9 cellular contexts compared by ENCODE assay signal in genomic region chr21:42936360-42936759, GRCh38. TPM values are rescaled to one million over a fixed set of nuclear protein-coding genes. Genes with fewer than 3 reads are reported as not detected.
DNase-seq lines count a peak whose midpoint lies in the region; ATAC-seq, FAIRE-seq and TF ChIP-seq lines count a peak whose summit lies in the region.
"Not testable (repeated sequence)": the region's sequence is repeated elsewhere in the genome, so short reads cannot be mapped to it uniquely, and the experiment has no call there.
"Had no signal": no experiment of that assay in that cellular context is flagged by ENCODE, and none has a peak within 500 bp of the region (broad histone marks: within the 10 kb centered on the region; RNA-seq: fewer than 3 reads in every experiment).

No MANE protein-coding gene starts in this region.

- not testable (repeated sequence) for H3K4ac ChIP-seq in H1 (replicated peaks; ENCODE audit: insufficient read length, low read depth, low read length); mesendoderm (ENCODE audit: low read depth, low read length)

- not testable (repeated sequence) for H3K23ac ChIP-seq in H1 (ENCODE audit: insufficient read length); mesendoderm (ENCODE audit: low read length)

- H3K4me1 ChIP-seq in GM23338 (ENCODE audit: insufficient read depth) (peaks cover 27% of the 10 kb centered on the region), OCI-LY1 (ENCODE audit: insufficient read depth, low read length, severe bottlenecking) (peaks cover 33% of the 10 kb centered on the region), H1 (replicated peaks in 1 of 4; ENCODE audit: control insufficient read depth in 3 of 4, insufficient read depth in 4 of 4, low read length in 3 of 4) (peaks cover 0 to 25% (median 12%) of the 10 kb centered on the region in 4 experiments; a peak in 6 of 7 replicates), mesendoderm (ENCODE audit: control insufficient read depth, low read depth, low read length) (peaks cover 11% of the 10 kb centered on the region)

- H3K27me3 Mint-ChIP-seq in GM23338 (ENCODE audit: insufficient read depth, low read depth, poor library complexity): peaks cover 14% of the 10 kb centered on the region
- not testable (repeated sequence) for H3K27me3 Mint-ChIP-seq in neural crest cell (ENCODE audit: low read depth); stimulated activated memory B cell treated with anti-CD40 and anti-IgM and Interleukin-4, amounts not matched to agents 10 μg/mL and 1 μg/mL and 100 μg/mL, for 72 hours

- H3K4me3 Mint-ChIP-seq in GM23338; neural crest cell; stimulated activated memory B cell treated with anti-CD40 and anti-IgM and Interleukin-4, amounts not matched to agents 10 μg/mL and 1 μg/mL and 100 μg/mL, for 72 hours: not testable (repeated sequence)

- H3K27me3 ChIP-seq in GM23338 (ENCODE audit: insufficient read depth); OCI-LY1 (ENCODE audit: insufficient read depth, low read length); H1 (replicated peaks in 1 of 4; ENCODE audit: control insufficient read depth in 3 of 4, extremely low read depth in 1 of 4, insufficient read depth in 3 of 4, low read length in 3 of 4); mesendoderm (ENCODE audit: insufficient read depth, low read length, poor library complexity): not testable (repeated sequence)

- not testable (repeated sequence) for H3K9ac ChIP-seq in OCI-LY1 (ENCODE audit: low read length); H1 (replicated peaks in 1 of 4; ENCODE audit: extremely low read depth in 1 of 4, low read depth in 3 of 4, low read length in 3 of 4); mesendoderm (ENCODE audit: low read length)

- 0 out of 2 replicates have a peak overlapping the region, but pooled peaks have one; percentile 81 for H2BK12ac ChIP-seq in H1 (ENCODE audit: low read depth, low read length)

- not testable (repeated sequence) for H3K14ac ChIP-seq in H1 (ENCODE audit: insufficient read length)

- not testable (repeated sequence) for H2AK5ac ChIP-seq in H1 (ENCODE audit: low read depth, low read length)
- peak overlapping the region; percentile 24 for H2AK5ac ChIP-seq in mesendoderm (ENCODE audit: low read length)

- TF ChIP-seq POLR2A in H1 (IDR thresholded peaks at IDR 0.05; ENCODE audit: control extremely low read depth in 1 of 2, low read depth in 2 of 2, low read length in 2 of 2): not testable (repeated sequence)

- peak overlapping the region; percentile 2; the same call in 1 of the 2 replicates for H2BK20ac ChIP-seq in H1 (ENCODE audit: low read length)

- peaks cover 57% of the 10 kb centered on the region for H3K4me1 Mint-ChIP-seq in GM23338
- H3K4me1 Mint-ChIP-seq in neural crest cell: not testable (repeated sequence)
- H3K4me1 Mint-ChIP-seq in stimulated activated memory B cell treated with anti-CD40 and anti-IgM and Interleukin-4, amounts not matched to agents 10 μg/mL and 1 μg/mL and 100 μg/mL, for 72 hours: peaks cover 34% of the 10 kb centered on the region

- DNase-seq in GM23338 (ENCODE audit: low spot score); H1 (ENCODE audit: low read depth in 1 of 2, low spot score in 2 of 2); neural crest cell (ENCODE audit: low read depth, low spot score): not testable (repeated sequence)
- DNase-seq in fibroblast of villous mesenchyme (ENCODE audit: low read depth) (peak; percentile 42), mesendoderm (peak; percentile 62)

- not testable (repeated sequence) for H3K4me2 ChIP-seq in GM23338; OCI-LY1 (ENCODE audit: low read length); H1 (ENCODE audit: insufficient read depth in 1 of 2, low read depth in 2 of 2, low read length in 2 of 2); mesendoderm (ENCODE audit: low read length)

- peaks cover 15% of the 10 kb centered on the region; the same call in 1 of the 2 replicates for H3F3A ChIP-seq in GM23338 (replicated peaks; ENCODE audit: low read depth)
- H3F3A ChIP-seq in OCI-LY1 (ENCODE audit: insufficient read depth, low read length): not testable (repeated sequence)

- H4K91ac ChIP-seq in H1 (replicated peaks; ENCODE audit: insufficient read length, low read length): not testable (repeated sequence)

- not testable (repeated sequence) for H3K9me3 Mint-ChIP-seq in GM23338; neural crest cell; stimulated activated memory B cell treated with anti-CD40 and anti-IgM and Interleukin-4, amounts not matched to agents 10 μg/mL and 1 μg/mL and 100 μg/mL, for 72 hours

- not testable (repeated sequence) for TF ChIP-seq EP300 in H1 (IDR thresholded peaks at IDR 0.05; ENCODE audit: borderline replicate concordance in 1 of 2, low read depth in 2 of 2, low read length in 2 of 2)

- not testable (repeated sequence) for H3K36me3 ChIP-seq in GM23338 (ENCODE audit: insufficient read depth); OCI-LY1 (ENCODE audit: insufficient read depth, low read length); H1 (ENCODE audit: control insufficient read depth in 2 of 4, insufficient read depth in 4 of 4, low read length in 3 of 4); mesendoderm (ENCODE audit: control insufficient read depth, insufficient read depth, low read length)

- not testable (repeated sequence) for H3K36me3 Mint-ChIP-seq in GM23338 (ENCODE audit: low read depth); neural crest cell (ENCODE audit: low read depth); stimulated activated memory B cell treated with anti-CD40 and anti-IgM and Interleukin-4, amounts not matched to agents 10 μg/mL and 1 μg/mL and 100 μg/mL, for 72 hours

- not testable (repeated sequence) for H3K56ac ChIP-seq in H1 (replicated peaks; ENCODE audit: insufficient read length, low read depth, low read length)
- H3K56ac ChIP-seq in mesendoderm (ENCODE audit: low read length): peak overlapping the region; percentile 69

- H3K27ac Mint-ChIP-seq in GM23338 (peak overlapping the region; percentile 96), neural crest cell (ENCODE audit: unreplicated experiment) (peak overlapping the region; percentile 52)
- peak overlapping the region; percentile 53 for H3K27ac Mint-ChIP-seq in stimulated activated memory B cell treated with anti-CD40 and anti-IgM and Interleukin-4, amounts not matched to agents 10 μg/mL and 1 μg/mL and 100 μg/mL, for 72 hours

- not testable (repeated sequence) for H3K79me1 ChIP-seq in H1 (ENCODE audit: low read depth, low read length); mesendoderm (ENCODE audit: low read length)

- TF ChIP-seq RAD21 in H1 (IDR thresholded peaks at IDR 0.05 in 1 of 2, conservative IDR thresholded peaks at IDR 0.05 in 1 of 2; ENCODE audit: low read depth in 2 of 2, low read length in 2 of 2): not testable (repeated sequence)

- H4K8ac ChIP-seq in H1 (ENCODE audit: extremely low read depth, insufficient read depth, low read length); mesendoderm (ENCODE audit: low read depth, low read length): not testable (repeated sequence)

- not testable (repeated sequence) for H2AFZ ChIP-seq in GM23338; OCI-LY1 (ENCODE audit: low read length); H1 (ENCODE audit: low read length)

- FAIRE-seq in H1 (lab: Jason Lieb, UNC): not testable (repeated sequence)

- WGBS in H1 (ENCODE audit: extremely low coverage in 1 of 2, insufficient coverage in 1 of 2, insufficient read length in 1 of 2, insufficient replicate concordance in 2 of 2, low coverage in 1 of 2, low lambda C conversion rate in 2 of 2, missing lambda C conversion rate in 1 of 2), 2 experiments: 89% methylated on average over 5 of the region's 5 CpGs; no CpG with 5 or more reads in 1 of the 2 experiments
- no CpG with 5 or more reads among the region's 5 CpGs for WGBS in mesendoderm (ENCODE audit: extremely low coverage, insufficient coverage, low lambda C conversion rate)

- H3K27ac ChIP-seq in GM23338 (ENCODE audit: low read depth) (peak overlapping the region; percentile 99), OCI-LY1 (ENCODE audit: low read depth, low read length, poor library complexity, severe bottlenecking) (peak overlapping the region; percentile 84), H1 (ENCODE audit: low read depth, low read length) (0 out of 2 replicates have a peak overlapping the region, but pooled peaks have one; percentile 56), mesendoderm (ENCODE audit: low read depth, low read length) (peak overlapping the region; percentile 35)

- not testable (repeated sequence) for H3K23me2 ChIP-seq in H1 (ENCODE audit: low read depth, low read length)

- not testable (repeated sequence) for H2BK15ac ChIP-seq in H1 (ENCODE audit: low read length); mesendoderm (replicated peaks; ENCODE audit: low read depth)

- not testable (repeated sequence) for H2BK120ac ChIP-seq in H1 (replicated peaks; ENCODE audit: low read depth, low read length)
- H2BK120ac ChIP-seq in mesendoderm (ENCODE audit: low read depth, low read length): peak overlapping the region; percentile 96

- TF ChIP-seq CTCF in GM23338 (conservative IDR thresholded peaks at IDR 0.05; ENCODE audit: low read depth in 2 of 2); OCI-LY1 (IDR thresholded peaks at IDR 0.05; ENCODE audit: low read length); H1 (IDR thresholded peaks at IDR 0.05; ENCODE audit: control extremely low read depth in 1 of 3, insufficient read depth in 1 of 3, low read depth in 1 of 3, low read length in 3 of 3); fibroblast of villous mesenchyme (IDR thresholded peaks at IDR 0.05; ENCODE audit: insufficient read depth, low read depth, low read length); neural crest cell (conservative IDR thresholded peaks at IDR 0.05): not testable (repeated sequence)

- H2BK5ac ChIP-seq in H1 (ENCODE audit: low read depth, low read length): peak overlapping the region; percentile 62; the same call in 1 of the 2 replicates
- peak overlapping the region; percentile 64 for H2BK5ac ChIP-seq in mesendoderm (ENCODE audit: low read length)

- H4K5ac ChIP-seq in H1 (ENCODE audit: insufficient read length, low read depth, low read length); mesendoderm (ENCODE audit: low read length): not testable (repeated sequence)

- not testable (repeated sequence) for ATAC-seq in GM23338; stimulated activated memory B cell treated with anti-CD40 and anti-IgM and Interleukin-4, amounts not matched to agents 10 μg/mL and 1 μg/mL and 100 μg/mL, for 72 hours

- not testable (repeated sequence) for H3K79me2 ChIP-seq in GM23338 (replicated peaks; ENCODE audit: insufficient read depth); OCI-LY1 (ENCODE audit: insufficient read depth, low read length); H1 (ENCODE audit: control insufficient read depth in 1 of 2, insufficient read depth in 2 of 2, low read length in 2 of 2); mesendoderm (ENCODE audit: control insufficient read depth, insufficient read depth, low read length)

- not testable (repeated sequence) for H4K20me1 ChIP-seq in GM23338 (replicated peaks; ENCODE audit: insufficient read depth); OCI-LY1 (ENCODE audit: insufficient read depth, low read length); H1 (replicated peaks in 1 of 2; ENCODE audit: control insufficient read depth in 1 of 2, insufficient read depth in 2 of 2, low read length in 2 of 2)

- not testable (repeated sequence) for H3K9me2 ChIP-seq in GM23338 (ENCODE audit: insufficient read depth); OCI-LY1 (ENCODE audit: low read depth, low read length)

- H3K18ac ChIP-seq in H1 (ENCODE audit: extremely low read depth, low read length): peak overlapping the region; percentile 71; the same call in 1 of the 2 replicates
- H3K18ac ChIP-seq in mesendoderm (ENCODE audit: low read length): not testable (repeated sequence)

- POLR2A ChIA-PET in H1 (lab: Charles Lee; ENCODE audit: partially characterized antibody): interaction anchor here (0.8 to 3.6 kb wide), 6 partner anchors 9 to 61 kb away, joined by 3 to 10 read pairs (median 4); partner anchors contain the start of gene ERVH48-1

- H3K4me3 ChIP-seq in GM23338; OCI-LY1 (ENCODE audit: low read depth, low read length, poor library complexity, severe bottlenecking); H1 (ENCODE audit: extremely low read depth in 1 of 4, insufficient read depth in 2 of 4, low read depth in 3 of 4, low read length in 4 of 4); fibroblast of villous mesenchyme (ENCODE audit: low read depth, low read length); mesendoderm (ENCODE audit: low read length): not testable (repeated sequence)

- not testable (repeated sequence) for H3K9me3 ChIP-seq in OCI-LY1 (ENCODE audit: low read length); H1 (ENCODE audit: insufficient read depth in 2 of 2, low read depth in 1 of 2, low read length in 1 of 2)

- CTCF ChIA-PET in H1 (lab: Charles Lee; ENCODE audit: partially characterized antibody): interaction anchor here (3.2 kb wide), 1 partner anchor 8 kb away, joined by 10 read pairs; no protein-coding TSS in a partner anchor

RNA-seq across cellular contexts. Expression of gene ERVH48-1, which starts 10.9 kb away (rescaled TPM):
- total RNA-seq in GM23338 (2014; rRNA removed; shearing (Covaris generic)): 37.0 and 44.2 TPM in 2 replicates
- polyA plus RNA-seq in GM23338 (2016; fragmentation: Nextera tagmentation; extraction: Ambion mirVana) (31.7 and 34.1 TPM in 2 replicates), H1 (2011; rRNA removed) (4.0 and 4.2 TPM in 2 replicates)
- 14.9 and 17.7 TPM in 2 replicates for total RNA-seq in H1 (2021; fragmentation: NEBNext Ultra II Directional; extraction: Animal tissue kit (Norgen Biotek cat#: 25700))
- 5.6 TPM for polyA plus RNA-seq in H1 (2011; cell fraction: cytosol; rRNA removed)
- 4.1 TPM for polyA plus RNA-seq in H1 (2011; cell fraction: nucleus; rRNA removed)
- polyA plus RNA-seq in H1 (2012, experiment 1 of 2): 5.0 to 5.6 TPM (median 5.4 TPM) in 4 replicates
- 2.3 TPM for polyA plus RNA-seq in H1 (2012, experiment 2 of 2)
- polyA plus RNA-seq in H1 (2013, experiment 1 of 2): 95.5 TPM
- 113 TPM for polyA plus RNA-seq in H1 (2013, experiment 2 of 2)
- 2.5 and 3.7 TPM in 2 replicates for polyA minus RNA-seq in H1 (2011; rRNA and poly(A)+ RNA removed)
- polyA minus RNA-seq in H1 (2011; cell fraction: cytosol; rRNA and poly(A)+ RNA removed): 2.5 TPM
- 1.2 TPM for polyA minus RNA-seq in H1 (2011; cell fraction: nucleus; rRNA and poly(A)+ RNA removed)
- total RNA-seq in fibroblast of villous mesenchyme (under 0.01 TPM in 1 of 2 replicates, not detected in the other), neural crest cell (not detected in 2 replicates)
- 14.7 TPM for polyA plus RNA-seq in mesendoderm (2013, experiment 1 of 2)
- polyA plus RNA-seq in mesendoderm (2013, experiment 2 of 2): 14.6 TPM
- total RNA-seq: CD4-positive, alpha-beta memory T cell had no signal
- polyA plus RNA-seq: CD4-positive, alpha-beta memory T cell; IMR-90 had no signal

RNA-seq across cellular contexts. Expression of gene PKNOX1, which starts 38.0 kb away (rescaled TPM):
- 21.9 and 29.9 TPM in 2 replicates for total RNA-seq in GM23338 (2014; rRNA removed; shearing (Covaris generic))
- polyA plus RNA-seq in GM23338 (2016; fragmentation: Nextera tagmentation; extraction: Ambion mirVana) (76.7 and 79.9 TPM in 2 replicates), H1 (2011; rRNA removed) (20.4 and 30.7 TPM in 2 replicates)
- total RNA-seq in H1 (2021; fragmentation: NEBNext Ultra II Directional; extraction: Animal tissue kit (Norgen Biotek cat#: 25700)): 31.3 and 31.9 TPM in 2 replicates
- polyA plus RNA-seq in H1 (2011; cell fraction: cytosol; rRNA removed): 36.3 TPM
- 27.8 TPM for polyA plus RNA-seq in H1 (2011; cell fraction: nucleus; rRNA removed)
- 15.7 to 22.7 TPM (median 18.7 TPM) in 4 replicates for polyA plus RNA-seq in H1 (2012, experiment 1 of 2)
- 5.0 TPM for polyA plus RNA-seq in H1 (2012, experiment 2 of 2)
- polyA plus RNA-seq in H1 (2013, experiment 1 of 2): 10.9 TPM
- 9.7 TPM for polyA plus RNA-seq in H1 (2013, experiment 2 of 2)
- 56.6 and 90.5 TPM in 2 replicates for polyA minus RNA-seq in H1 (2011; rRNA and poly(A)+ RNA removed)
- 19.1 TPM for polyA minus RNA-seq in H1 (2011; cell fraction: cytosol; rRNA and poly(A)+ RNA removed)
- 56.2 TPM for polyA minus RNA-seq in H1 (2011; cell fraction: nucleus; rRNA and poly(A)+ RNA removed)
- total RNA-seq in fibroblast of villous mesenchyme (12.2 and 16.8 TPM in 2 replicates), neural crest cell (13.6 and 19.3 TPM in 2 replicates)
- polyA plus RNA-seq in mesendoderm (2013, experiment 1 of 2): 9.7 TPM
- polyA plus RNA-seq in mesendoderm (2013, experiment 2 of 2): 9.7 TPM

RNA-seq across cellular contexts. Expression of gene NDUFV3, which starts 43.3 kb away (rescaled TPM):
- 42.4 and 51.5 TPM in 2 replicates for total RNA-seq in GM23338 (2014; rRNA removed; shearing (Covaris generic))
- 71.2 and 75.5 TPM in 2 replicates for polyA plus RNA-seq in GM23338 (2016; fragmentation: Nextera tagmentation; extraction: Ambion mirVana)
- total RNA-seq in H1 (2021; fragmentation: NEBNext Ultra II Directional; extraction: Animal tissue kit (Norgen Biotek cat#: 25700)): 44.4 and 47.1 TPM in 2 replicates
- 17.0 and 18.2 TPM in 2 replicates for polyA plus RNA-seq in H1 (2011; rRNA removed)
- 23.3 TPM for polyA plus RNA-seq in H1 (2011; cell fraction: cytosol; rRNA removed)
- 23.3 TPM for polyA plus RNA-seq in H1 (2011; cell fraction: nucleus; rRNA removed)
- 27.5 to 34.5 TPM (median 31.8 TPM) in 4 replicates for polyA plus RNA-seq in H1 (2012, experiment 1 of 2)
- 22.5 TPM for polyA plus RNA-seq in H1 (2012, experiment 2 of 2)
- polyA plus RNA-seq in H1 (2013, experiment 1 of 2): 40.8 TPM
- polyA plus RNA-seq in H1 (2013, experiment 2 of 2): 37.8 TPM
- 12.9 and 14.9 TPM in 2 replicates for polyA minus RNA-seq in H1 (2011; rRNA and poly(A)+ RNA removed)
- polyA minus RNA-seq in H1 (2011; cell fraction: cytosol; rRNA and poly(A)+ RNA removed): 19.4 TPM
- 12.8 TPM for polyA minus RNA-seq in H1 (2011; cell fraction: nucleus; rRNA and poly(A)+ RNA removed)
- total RNA-seq in fibroblast of villous mesenchyme: 44.0 and 61.8 TPM in 2 replicates
- 29.0 TPM for polyA plus RNA-seq in mesendoderm (2013, experiment 1 of 2)
- polyA plus RNA-seq in mesendoderm (2013, experiment 2 of 2): 29.9 TPM
- total RNA-seq in neural crest cell: 38.1 and 38.5 TPM in 2 replicates

RNA-seq across cellular contexts. Expression of gene WDR4, which starts 57.0 kb away (rescaled TPM):
- total RNA-seq in GM23338 (2014; rRNA removed; shearing (Covaris generic)): 50.2 TPM in 2 replicates
- polyA plus RNA-seq in GM23338 (2016; fragmentation: Nextera tagmentation; extraction: Ambion mirVana): 20.3 and 22.5 TPM in 2 replicates
- 43.1 and 47.8 TPM in 2 replicates for total RNA-seq in H1 (2021; fragmentation: NEBNext Ultra II Directional; extraction: Animal tissue kit (Norgen Biotek cat#: 25700))
- polyA plus RNA-seq in H1 (2011; rRNA removed): 28.9 and 45.5 TPM in 2 replicates
- 35.0 TPM for polyA plus RNA-seq in H1 (2011; cell fraction: cytosol; rRNA removed)
- 77.6 TPM for polyA plus RNA-seq in H1 (2011; cell fraction: nucleus; rRNA removed)
- 25.0 to 41.3 TPM (median 37.5 TPM) in 4 replicates for polyA plus RNA-seq in H1 (2012, experiment 1 of 2)
- 25.2 TPM for polyA plus RNA-seq in H1 (2012, experiment 2 of 2)
- 19.7 TPM for polyA plus RNA-seq in H1 (2013, experiment 1 of 2)
- 20.5 TPM for polyA plus RNA-seq in H1 (2013, experiment 2 of 2)
- 47.7 and 48.4 TPM in 2 replicates for polyA minus RNA-seq in H1 (2011; rRNA and poly(A)+ RNA removed)
- 20.1 TPM for polyA minus RNA-seq in H1 (2011; cell fraction: cytosol; rRNA and poly(A)+ RNA removed)
- polyA minus RNA-seq in H1 (2011; cell fraction: nucleus; rRNA and poly(A)+ RNA removed): 70.6 TPM
- 14.2 and 15.1 TPM in 2 replicates for total RNA-seq in fibroblast of villous mesenchyme
- polyA plus RNA-seq in mesendoderm (2013, experiment 1 of 2): 25.3 TPM
- polyA plus RNA-seq in mesendoderm (2013, experiment 2 of 2): 26.6 TPM
- 36.0 and 38.0 TPM in 2 replicates for total RNA-seq in neural crest cell

Comparison
In these comparisons a context has a peak if more than half of its experiments do, and no peak if none do; other contexts are left out.
1. H3K27ac ChIP-seq: peak in every context shown above with its lines; median percentile 99 in GM23338; 84 in OCI-LY1; 56 in H1; 35 in mesendoderm.
2. RNA of gene ERVH48-1, which starts 10.9 kb away (total RNA-seq): 37.0 to 44.2 TPM in GM23338 and 14.9 to 17.7 TPM in H1; under 0.01 TPM in fibroblast of villous mesenchyme and not detected in neural crest cell; every median in the first group is over 10 times any median in the second.
3. Peak in every context shown above with its lines, with median percentiles within 50 percentile points of each other: H3K27ac Mint-ChIP-seq.